13 cellular contexts compared by ENCODE assay signal in genomic region chr6:69179681-69180080, GRCh38.
DNase-seq lines count a peak whose midpoint lies in the region; ATAC-seq, FAIRE-seq and TF ChIP-seq lines count a peak whose summit lies in the region.
"Had no signal": no experiment of that assay in that cellular context is flagged by ENCODE, and none has a peak within 500 bp of the region (broad histone marks: within the 10 kb centered on the region; RNA-seq: fewer than 3 reads in every experiment).

No MANE protein-coding gene starts in this region.

- ATAC-seq in HG03521 (IDR thresholded peaks at IDR 0.05; ENCODE audit: unreplicated experiment) (peak; percentile 64), GM12878 (peak; percentile 68), GM18873 (IDR thresholded peaks at IDR 0.05; ENCODE audit: low FRiP score, unreplicated experiment) (no peak)
- ATAC-seq: T-helper 17 cell had no signal

- TF ChIP-seq CTCF in GM12878 (IDR thresholded peaks at IDR 0.05 in 2 of 3, conservative IDR thresholded peaks at IDR 0.05 in 1 of 3; ENCODE audit: control insufficient read depth in 2 of 3, extremely low read depth in 1 of 3, insufficient read depth in 1 of 3, low read depth in 3 of 3, low read length in 3 of 3) (0 out of 6 replicates have a peak, but pooled peaks of 1 of the 3 experiments have one; percentile 2), suprapubic skin (IDR thresholded peaks at IDR 0.05) (no peak)

- no peaks in the 10 kb centered on the region for H3K9me3 ChIP-seq in GM12878 (replicated peaks; ENCODE audit: control insufficient read depth, insufficient read depth, low read length)
- H3K9me3 ChIP-seq in suprapubic skin = no peaks in the 10 kb centered on the region

- H3K79me2 ChIP-seq in GM12878 (ENCODE audit: control insufficient read depth, insufficient read depth, low read length) = no peaks in the 10 kb centered on the region

- H2AFZ ChIP-seq in GM12878 (ENCODE audit: control insufficient read depth, low read depth, low read length) = no peak overlapping the region

- no peak overlapping the region for H3K4me3 ChIP-seq in GM12878
- H3K4me3 ChIP-seq in suprapubic skin = no peak overlapping the region

- in situ Hi-C loops in GM12878 (cut with MboI) = no loop called here

- H4K20me1 ChIP-seq in GM12878 (ENCODE audit: control insufficient read depth, insufficient read depth) = no peaks in the 10 kb centered on the region

- POLR2A ChIA-PET in GM12878 (lab: Charles Lee) = no interaction called here

- H3K9ac ChIP-seq in GM12878 (ENCODE audit: control insufficient read depth, insufficient read depth, low read length) = no peak overlapping the region

- SMC1A ChIA-PET in GM12878 (lab: Charles Lee; ENCODE audit: uncharacterized antibody, unreplicated experiment) = interaction anchor here (1.4 kb wide), 1 partner anchor 14 kb away, joined by 4 read pairs; no protein-coding TSS in a partner anchor

- DNase-seq in SIG-M5 treated with dmso at 0.1 percent for 504 hours (lab: John Stamatoyannopoulos, UW; ENCODE audit: unreplicated experiment) (peak; percentile 32), SIG-M5 (lab: John Stamatoyannopoulos, UW) (no peak), GM12878 (ENCODE audit: low read depth, low spot score) (no peak), suprapubic skin (ENCODE audit: low spot score in 2 of 2) (no peak), GM19238 (ENCODE audit: insufficient read length, low spot score) (no peak), NCI-H187 treated with DMSO at 0.1 percent for 48 hours (lab: John Stamatoyannopoulos, UW) (no peak)
- DNase-seq: activated CD8-positive, alpha-beta memory T cell treated with anti-CD3 and anti-CD28 coated beads, Interleukin-2, amount 50 U/mL, for 4 hours; NK-92 treated with Interleukin-12 subunit alpha and Interleukin-12 subunit beta, amount 100 ng/mL, for 24 hours; T-helper 17 cell had no signal

- TF ChIP-seq EP300 in GM12878 (IDR thresholded peaks at IDR 0.05; ENCODE audit: borderline replicate concordance in 1 of 2, control insufficient read depth in 1 of 2, low read depth in 2 of 2, low read length in 2 of 2) (no peak), suprapubic skin (IDR thresholded peaks at IDR 0.05) (no peak)

- CTCF ChIA-PET in GM12878 (lab: Yijun Ruan, JAX) = no interaction called here

- RAD21 ChIA-PET in GM12878 (lab: Charles Lee; ENCODE audit: unreplicated experiment) = no interaction called here

- FAIRE-seq in GM12878 (lab: Jason Lieb, UNC) = no peak
- FAIRE-seq: astrocyte, endothelial cell of umbilical vein had no signal

- H3K27ac ChIP-seq in GM12878 (ENCODE audit: control insufficient read depth, insufficient read depth) (no peak overlapping the region), suprapubic skin (peak overlapping the region; percentile 30)

- H3K4me2 ChIP-seq in GM12878 (ENCODE audit: control insufficient read depth, insufficient read depth) = no peak overlapping the region

- H3K36me3 ChIP-seq in GM12878 (ENCODE audit: control insufficient read depth in 2 of 2, insufficient read depth in 2 of 2, low read length in 1 of 2) (no peaks in the 10 kb centered on the region), suprapubic skin (no peaks in the 10 kb centered on the region)

- H3K4me1 ChIP-seq in GM12878 (ENCODE audit: control insufficient read depth, insufficient read depth, low read length) = no peaks in the 10 kb centered on the region
- H3K4me1 ChIP-seq in suprapubic skin = no peaks in the 10 kb centered on the region

- peak; percentile 42; the same call in 1 of the 2 replicates for TF ChIP-seq RAD21 in GM12878 (IDR thresholded peaks at IDR 0.05; ENCODE audit: insufficient read depth, low read depth, low read length)

- intact Hi-C loops in GM12878 (cut with micrococcal nuclease; ENCODE audit: unreplicated experiment) = no loop called here

- BruUV-seq in GM12878 (replicated peaks; lab: Mats Ljungman, UMichigan) = no TSS peak

- H3K27me3 ChIP-seq in GM12878 (replicated peaks in 1 of 2; ENCODE audit: control insufficient read depth in 2 of 2, insufficient read depth in 2 of 2, low read length in 1 of 2) (no peaks in the 10 kb centered on the region), suprapubic skin (no peaks in the 10 kb centered on the region)

- TF ChIP-seq POLR2A in GM12878 (IDR thresholded peaks at IDR 0.05; ENCODE audit: low read depth, low read length) (no peak), suprapubic skin (IDR thresholded peaks at IDR 0.05) (no peak)

TF ChIP-seq in GM12878, 131 proteins besides CTCF, POLR2A, EP300 and RAD21:
- TF ChIP-seq IRF5 (IDR thresholded peaks at IDR 0.05; ENCODE audit: borderline replicate concordance) (no peak), POU2F2 (IDR thresholded peaks at IDR 0.05; ENCODE audit: borderline replicate concordance, low read depth, low read length) (no peak), SPI1 (IDR thresholded peaks at IDR 0.05; ENCODE audit: borderline replicate concordance, insufficient read depth, low read depth, low read length) (no peak), STAT1 (conservative IDR thresholded peaks at IDR 0.05) (no peak), BRCA1 (IDR thresholded peaks at IDR 0.05; ENCODE audit: low read depth, low read length) (no peak), TCF7 (IDR thresholded peaks at IDR 0.05; ENCODE audit: borderline replicate concordance) (no peak), JUNB (IDR thresholded peaks at IDR 0.05) (no peak), BCL3 (IDR thresholded peaks at IDR 0.05; ENCODE audit: borderline replicate concordance, insufficient read depth, low read depth, low read length, poor library complexity, severe bottlenecking) (no peak), TCF12 (IDR thresholded peaks at IDR 0.05; ENCODE audit: low read depth, low read length) (no peak), ZBTB33 (IDR thresholded peaks at IDR 0.05) (no peak), MTA3 (IDR thresholded peaks at IDR 0.05; ENCODE audit: borderline replicate concordance, low read length) (no peak), FOXK2 (IDR thresholded peaks at IDR 0.05) (no peak), TBL1XR1 (IDR thresholded peaks at IDR 0.05; ENCODE audit: low read depth, low read length) (no peak), BMI1 (IDR thresholded peaks at IDR 0.05; ENCODE audit: borderline replicate concordance) (no peak), CBFB (IDR thresholded peaks at IDR 0.05; ENCODE audit: low read depth) (no peak), CEBPB (IDR thresholded peaks at IDR 0.05; ENCODE audit: borderline replicate concordance in 1 of 2, low read depth in 2 of 2, low read length in 2 of 2) (no peak), SMAD1 (IDR thresholded peaks at IDR 0.05; ENCODE audit: low read depth, partially characterized antibody) (no peak)
